ENCODE assay signal across 29 cellular contexts in genomic region chr6:168584671-168585070, GRCh38.
"Had no signal": no experiment of that assay in that cellular context is flagged by ENCODE, and none has a peak within 500 bp of the region (broad histone marks: within the 10 kb centered on the region; RNA-seq: fewer than 3 reads in every experiment).

No MANE protein-coding gene starts in this region.

- H3K27me3 Mint-ChIP-seq: memory B cell had no signal

- H3K4me1 ChIP-seq: colonic mucosa, foreskin keratinocyte, right lobe of liver had no signal

- H3K4me3 ChIP-seq: colonic mucosa, esophagus muscularis mucosa, gastroesophageal sphincter, heart left ventricle, hepatocyte, lung, mucosa of descending colon, neural progenitor cell, ovary, right lobe of liver, smooth muscle cell, thyroid gland had no signal

- H3K4me3 Mint-ChIP-seq: central memory CD8-positive, alpha-beta T cell; memory B cell; mesothelial cell of epicardium; naive thymus-derived CD4-positive, alpha-beta T cell; nephron; neural progenitor cell; stimulated activated naive CD8-positive, alpha-beta T cell treated with anti-CD3 and anti-CD28 coated beads, Interleukin-15, amount 100 ng/mL, for 72 hours had no signal

- H3K9me3 Mint-ChIP-seq: central memory CD8-positive, alpha-beta T cell; memory B cell; stimulated activated naive CD8-positive, alpha-beta T cell treated with anti-CD3 and anti-CD28 coated beads, Interleukin-15, amount 100 ng/mL, for 72 hours had no signal

- H3K27ac ChIP-seq: colonic mucosa, foreskin keratinocyte, hepatocyte, neural progenitor cell, right lobe of liver had no signal

- H3K27me3 ChIP-seq: colonic mucosa, esophagus muscularis mucosa, foreskin keratinocyte, gastroesophageal sphincter, heart left ventricle, hepatocyte, neural progenitor cell, ovary, right lobe of liver, thyroid gland had no signal

- ATAC-seq: foreskin keratinocyte; gastroesophageal sphincter; heart left ventricle; left cardiac atrium; left ventricle myocardium superior; mucosa of descending colon; naive thymus-derived CD4-positive, alpha-beta T cell; stimulated activated naive CD8-positive, alpha-beta T cell treated with anti-CD3 and anti-CD28 coated beads, Interleukin-15, amount 100 ng/mL, for 72 hours had no signal

- H3K36me3 ChIP-seq: colonic mucosa, esophagus muscularis mucosa, gastroesophageal sphincter, heart left ventricle, neural progenitor cell, ovary, right lobe of liver, thyroid gland had no signal

- H3K4me1 Mint-ChIP-seq: central memory CD8-positive, alpha-beta T cell; memory B cell; naive thymus-derived CD4-positive, alpha-beta T cell; stimulated activated naive CD8-positive, alpha-beta T cell treated with anti-CD3 and anti-CD28 coated beads, Interleukin-15, amount 100 ng/mL, for 72 hours had no signal

- H3K36me3 Mint-ChIP-seq: memory B cell; mesothelial cell of epicardium; naive thymus-derived CD4-positive, alpha-beta T cell; neural progenitor cell had no signal

- DNase-seq: colonic mucosa; dermis blood vessel endothelial cell; effector memory CD4-positive, alpha-beta T cell; foreskin keratinocyte; heart left ventricle; left cardiac atrium; left ventricle myocardium superior; mucosa of descending colon; naive thymus-derived CD4-positive, alpha-beta T cell; ovary; right lobe of liver; stimulated activated CD4-positive, alpha-beta T cell treated with anti-CD3 and anti-CD28 coated beads, Interleukin-12 subunit alpha, Interleukin-12 subunit beta, amount 100 ng/mL, for 4 hours; stimulated activated CD4-positive, alpha-beta T cell treated with anti-CD3 and anti-CD28 coated beads, Interleukin-1b, Interleukin-23, amount 100 ng/mL, for 48 hours; stimulated activated CD4-positive, alpha-beta T cell treated with anti-CD3 and anti-CD28 coated beads, Interleukin-4, amount 100 ng/mL, for 1 hour; stimulated activated CD8-positive, alpha-beta memory T cell treated with anti-CD3 and anti-CD28 coated beads, Interleukin-4, amount 100 ng/mL, for 48 hours; stimulated activated naive CD4-positive, alpha-beta T cell; stimulated activated naive CD8-positive, alpha-beta T cell treated with anti-CD3 and anti-CD28 coated beads, Interleukin-15, amount 100 ng/mL, for 72 hours; thyroid gland; trophoblast cell had no signal

- H3K9me3 ChIP-seq: colonic mucosa, esophagus muscularis mucosa, gastroesophageal sphincter, mucosa of descending colon, ovary, right lobe of liver, thyroid gland had no signal

- H3K27ac Mint-ChIP-seq: memory B cell; mesothelial cell of epicardium; naive thymus-derived CD4-positive, alpha-beta T cell; neural progenitor cell; stimulated activated naive CD8-positive, alpha-beta T cell treated with anti-CD3 and anti-CD28 coated beads, Interleukin-15, amount 100 ng/mL, for 72 hours had no signal
